23 cellular contexts compared by ENCODE assay signal in genomic region chr9:4657426-4658159, GRCh38. TPM values are rescaled to one million over a fixed set of nuclear protein-coding genes. Genes with fewer than 3 reads are reported as not detected.
DNase-seq lines count a peak whose midpoint lies in the region; ATAC-seq, FAIRE-seq and TF ChIP-seq lines count a peak whose summit lies in the region.
"Had no signal": no experiment of that assay in that cellular context is flagged by ENCODE, and none has a peak within 500 bp of the region (broad histone marks: within the 10 kb centered on the region; RNA-seq: fewer than 3 reads in every experiment).

No MANE protein-coding gene starts in this region.

- H3K27me3 ChIP-seq in GM23338 (ENCODE audit: insufficient read depth) = no peaks in the 10 kb centered on the region
- no peaks in the 10 kb centered on the region for H3K27me3 ChIP-seq in H1 (replicated peaks in 1 of 4; ENCODE audit: control insufficient read depth in 3 of 4, extremely low read depth in 1 of 4, insufficient read depth in 3 of 4, low read length in 3 of 4)
- H3K27me3 ChIP-seq in prostate gland (replicated peaks; ENCODE audit: insufficient read depth) = no peaks in the 10 kb centered on the region
- H3K27me3 ChIP-seq: cardiac muscle cell, sigmoid colon had no signal

- no peak overlapping the region for H3K18ac ChIP-seq in H1 (ENCODE audit: extremely low read depth, low read length)

- peaks cover under 1% of the 10 kb centered on the region; the same call in 1 of the 2 replicates for H3K79me1 ChIP-seq in H1 (ENCODE audit: low read depth, low read length)

- H3K27ac Mint-ChIP-seq in GM23338 = no peak overlapping the region
- H3K27ac Mint-ChIP-seq: activated CD4-positive, alpha-beta memory T cell treated with anti-CD3 and anti-CD28 coated beads, Interleukin-2, amount 10 ng/mL, durations not matched to agents 7 days and 5 days; activated naive CD8-positive, alpha-beta T cell; IgD-negative memory B cell; stimulated activated memory B cell treated with anti-CD40 and anti-IgM and Interleukin-4, amounts not matched to agents 10 μg/mL and 1 μg/mL and 100 μg/mL, for 72 hours; T-cell had no signal

- H2AK5ac ChIP-seq in H1 (ENCODE audit: low read depth, low read length) = no peak overlapping the region

- no peak overlapping the region for H3K9ac ChIP-seq in H1 (replicated peaks in 1 of 4; ENCODE audit: extremely low read depth in 1 of 4, low read depth in 3 of 4, low read length in 3 of 4)

- intact Hi-C loops in prostate gland (cut with DNase I) = no loop called here

- no peak overlapping the region for H2BK5ac ChIP-seq in H1 (ENCODE audit: low read depth, low read length)

- H2BK20ac ChIP-seq in H1 (ENCODE audit: low read length) = no peak overlapping the region

- H4K20me1 ChIP-seq in GM23338 (replicated peaks; ENCODE audit: insufficient read depth) = no peaks in the 10 kb centered on the region
- no peaks in the 10 kb centered on the region for H4K20me1 ChIP-seq in H1 (replicated peaks in 1 of 2; ENCODE audit: control insufficient read depth in 1 of 2, insufficient read depth in 2 of 2, low read length in 2 of 2)

- ATAC-seq in GM23338 (no peak), HG02571 (IDR thresholded peaks at IDR 0.05; ENCODE audit: unreplicated experiment) (no peak)
- ATAC-seq: activated CD4-positive, CD25-positive, alpha-beta regulatory T cell treated with anti-CD3 and anti-CD28 coated beads, Interleukin-2, amount 50 U/mL, for 24 hours; stimulated activated memory B cell treated with anti-CD40 and anti-IgM and Interleukin-4, amounts not matched to agents 10 μg/mL and 1 μg/mL and 100 μg/mL, for 72 hours; T-cell had no signal

- TF ChIP-seq CTCF in GM23338 (conservative IDR thresholded peaks at IDR 0.05; ENCODE audit: low read depth in 2 of 2) (no peak), H1 (IDR thresholded peaks at IDR 0.05; ENCODE audit: control extremely low read depth in 1 of 3, insufficient read depth in 1 of 3, low read depth in 1 of 3, low read length in 3 of 3) (no peak), prostate gland (IDR thresholded peaks at IDR 0.05) (no peak)

- H3K4me3 ChIP-seq in GM23338 = no peak overlapping the region
- no peak overlapping the region for H3K4me3 ChIP-seq in H1 (ENCODE audit: extremely low read depth in 1 of 4, insufficient read depth in 2 of 4, low read depth in 3 of 4, low read length in 4 of 4)
- H3K4me3 ChIP-seq in prostate gland = no peak overlapping the region
- H3K4me3 ChIP-seq: cardiac muscle cell, sigmoid colon had no signal

- H3K9me3 ChIP-seq in H1 (ENCODE audit: insufficient read depth in 2 of 2, low read depth in 1 of 2, low read length in 1 of 2) = no peaks in the 10 kb centered on the region
- no peaks in the 10 kb centered on the region for H3K9me3 ChIP-seq in prostate gland
- H3K9me3 ChIP-seq: sigmoid colon had no signal

- H2BK15ac ChIP-seq in H1 (ENCODE audit: low read length) = no peak overlapping the region

- H3K4me1 Mint-ChIP-seq in GM23338 = peaks cover 31% of the 10 kb centered on the region

- no peak overlapping the region for H3K4me3 Mint-ChIP-seq in GM23338
- H3K4me3 Mint-ChIP-seq: activated CD4-positive, alpha-beta memory T cell treated with anti-CD3 and anti-CD28 coated beads, Interleukin-2, amount 10 ng/mL, durations not matched to agents 7 days and 5 days; activated naive CD8-positive, alpha-beta T cell; IgD-negative memory B cell; stimulated activated memory B cell treated with anti-CD40 and anti-IgM and Interleukin-4, amounts not matched to agents 10 μg/mL and 1 μg/mL and 100 μg/mL, for 72 hours; T-cell had no signal

- TF ChIP-seq EP300 in H1 (IDR thresholded peaks at IDR 0.05; ENCODE audit: borderline replicate concordance in 1 of 2, low read depth in 2 of 2, low read length in 2 of 2) = no peak

- CTCF ChIA-PET in H1 (lab: Charles Lee; ENCODE audit: partially characterized antibody) = interaction anchor here (0.5 to 1.2 kb wide), 3 partner anchors 53 to 158 kb away, joined by 3 to 4 read pairs (median 3); no protein-coding TSS in a partner anchor

- no peak overlapping the region for H2BK12ac ChIP-seq in H1 (ENCODE audit: low read depth, low read length)

- WGBS in H1 (ENCODE audit: extremely low coverage in 1 of 2, insufficient coverage in 1 of 2, insufficient read length in 1 of 2, insufficient replicate concordance in 2 of 2, low coverage in 1 of 2, low lambda C conversion rate in 2 of 2, missing lambda C conversion rate in 1 of 2), 2 experiments = 82% methylated on average over 4 of the region's 4 CpGs; no CpG with 5 or more reads in 1 of the 2 experiments
- 69% methylated on average over 4 of the region's 4 CpGs for WGBS in prostate gland

- H3K27me3 Mint-ChIP-seq in GM23338 (ENCODE audit: insufficient read depth, low read depth, poor library complexity) = peaks cover 8% of the 10 kb centered on the region
- H3K27me3 Mint-ChIP-seq: stimulated activated memory B cell treated with anti-CD40 and anti-IgM and Interleukin-4, amounts not matched to agents 10 μg/mL and 1 μg/mL and 100 μg/mL, for 72 hours; T-cell had no signal

- no peak overlapping the region for H3K14ac ChIP-seq in H1 (ENCODE audit: insufficient read length)

- no peaks in the 10 kb centered on the region for H3K79me2 ChIP-seq in GM23338 (replicated peaks; ENCODE audit: insufficient read depth)
- H3K79me2 ChIP-seq in H1 (ENCODE audit: control insufficient read depth in 1 of 2, insufficient read depth in 2 of 2, low read length in 2 of 2) = no peaks in the 10 kb centered on the region

- H4K8ac ChIP-seq in H1 (ENCODE audit: extremely low read depth, insufficient read depth, low read length) = no peak overlapping the region

- H3K9me3 Mint-ChIP-seq in GM23338 = 0 out of 3 replicates have a peak, but pooled peaks cover 3% of the 10 kb centered on the region
- H3K9me3 Mint-ChIP-seq: activated CD4-positive, alpha-beta memory T cell treated with anti-CD3 and anti-CD28 coated beads, Interleukin-2, amount 10 ng/mL, durations not matched to agents 7 days and 5 days; T-cell had no signal

- no peak overlapping the region for H2AFZ ChIP-seq in GM23338
- H2AFZ ChIP-seq in H1 (ENCODE audit: low read length) = 0 out of 2 replicates have a peak overlapping the region, but pooled peaks have one; percentile 13

- no peak overlapping the region for H4K91ac ChIP-seq in H1 (replicated peaks; ENCODE audit: insufficient read length, low read length)

- H3K56ac ChIP-seq in H1 (replicated peaks; ENCODE audit: insufficient read length, low read depth, low read length) = no peak overlapping the region

- H3F3A ChIP-seq in GM23338 (replicated peaks; ENCODE audit: low read depth) = no peaks in the 10 kb centered on the region

- DNase-seq in GM23338 (ENCODE audit: low spot score) (no peak), NCI-H69 (lab: John Stamatoyannopoulos, UW) (peak; percentile 91), H1 (ENCODE audit: low read depth in 1 of 2, low spot score in 2 of 2) (no peak), prostate gland (ENCODE audit: low spot score) (peak; percentile 42), HPDE6-E6E7 (ENCODE audit: extremely low spot score) (no peak), DMS114 treated with DMSO at 0.1 percent for 48 hours (lab: John Stamatoyannopoulos, UW; ENCODE audit: unreplicated experiment) (no peak), frontal cortex (ENCODE audit: low spot score in 2 of 2) (no peak)
- DNase-seq: activated CD4-positive, alpha-beta memory T cell treated with anti-CD3 and anti-CD28 coated beads, Interleukin-2, amount 10 ng/mL, durations not matched to agents 7 days and 5 days; anterior cingulate cortex; cortex of kidney; head of caudate nucleus; NCI-H1105; NCI-H2171 treated with DMSO at 0.1 percent for 48 hours; NCI-H510A treated with DMSO at 0.1 percent for 48 hours; sigmoid colon; stimulated activated CD4-positive, alpha-beta T cell treated with anti-CD3 and anti-CD28 coated beads, Interleukin-4, amount 100 ng/mL, for 4 hours; T-cell had no signal

- H3K4me1 ChIP-seq in GM23338 (ENCODE audit: insufficient read depth) (peaks cover 28% of the 10 kb centered on the region), H1 (replicated peaks in 1 of 4; ENCODE audit: control insufficient read depth in 3 of 4, insufficient read depth in 4 of 4, low read length in 3 of 4) (peaks cover 0 to 4% (median 0%) of the 10 kb centered on the region in 4 experiments; a peak in 1 of 7 replicates), prostate gland (replicated peaks) (no peaks in the 10 kb centered on the region)

- H4K5ac ChIP-seq in H1 (ENCODE audit: insufficient read length, low read depth, low read length) = no peak overlapping the region

- H3K23ac ChIP-seq in H1 (ENCODE audit: insufficient read length) = no peak overlapping the region

- no peaks in the 10 kb centered on the region for H3K36me3 ChIP-seq in GM23338 (ENCODE audit: insufficient read depth)
- no peaks in the 10 kb centered on the region for H3K36me3 ChIP-seq in H1 (ENCODE audit: control insufficient read depth in 2 of 4, insufficient read depth in 4 of 4, low read length in 3 of 4)
- no peaks in the 10 kb centered on the region for H3K36me3 ChIP-seq in prostate gland
- H3K36me3 ChIP-seq: cardiac muscle cell, sigmoid colon had no signal

- H3K9me2 ChIP-seq in GM23338 (ENCODE audit: insufficient read depth) = no peaks in the 10 kb centered on the region

- TF ChIP-seq POLR2A in H1 (IDR thresholded peaks at IDR 0.05; ENCODE audit: control extremely low read depth in 1 of 2, low read depth in 2 of 2, low read length in 2 of 2) (no peak), prostate gland (IDR thresholded peaks at IDR 0.05) (no peak)

- no peak for TF ChIP-seq RAD21 in H1 (IDR thresholded peaks at IDR 0.05 in 1 of 2, conservative IDR thresholded peaks at IDR 0.05 in 1 of 2; ENCODE audit: low read depth in 2 of 2, low read length in 2 of 2)

- H3K27ac ChIP-seq in GM23338 (ENCODE audit: low read depth) (peak overlapping the region; percentile 27; the same call in 1 of the 2 replicates), H1 (ENCODE audit: low read depth, low read length) (no peak overlapping the region), prostate gland (peak overlapping the region; percentile 28 to 72)
- H3K27ac ChIP-seq: cardiac muscle cell, sigmoid colon had no signal

- H3K36me3 Mint-ChIP-seq in GM23338 (ENCODE audit: low read depth) = peaks cover 4% of the 10 kb centered on the region; the same call in 1 of the 3 replicates
- H3K36me3 Mint-ChIP-seq: IgD-negative memory B cell; stimulated activated memory B cell treated with anti-CD40 and anti-IgM and Interleukin-4, amounts not matched to agents 10 μg/mL and 1 μg/mL and 100 μg/mL, for 72 hours had no signal

- H3K4ac ChIP-seq in H1 (replicated peaks; ENCODE audit: insufficient read length, low read depth, low read length) = no peak overlapping the region

- no peak overlapping the region for H2BK120ac ChIP-seq in H1 (replicated peaks; ENCODE audit: low read depth, low read length)

- FAIRE-seq in H1 (lab: Jason Lieb, UNC) (no peak), frontal cortex (lab: Jason Lieb, UNC) (no peak)

- peaks cover 4% of the 10 kb centered on the region; the same call in 1 of the 2 replicates for H3K23me2 ChIP-seq in H1 (ENCODE audit: low read depth, low read length)

- H3K4me2 ChIP-seq in GM23338 = no peak overlapping the region
- no peak overlapping the region for H3K4me2 ChIP-seq in H1 (ENCODE audit: insufficient read depth in 1 of 2, low read depth in 2 of 2, low read length in 2 of 2)

- POLR2A ChIA-PET in H1 (lab: Charles Lee; ENCODE audit: partially characterized antibody) = interaction anchor here (0.7 to 2.1 kb wide), 3 partner anchors 9 to 135 kb away, joined by 3 to 5 read pairs (median 4); partner anchors contain the start of genes RCL1 and SPATA6L

RNA-seq across cellular contexts. Expression of gene PLPP6, which starts 4.5 kb away (rescaled TPM):
- total RNA-seq in GM23338 (2014; rRNA removed; shearing (Covaris generic)) = 13.2 and 15.2 TPM in 2 replicates
- 5.8 and 6.3 TPM in 2 replicates for polyA plus RNA-seq in GM23338 (2016; fragmentation: Nextera tagmentation; extraction: Ambion mirVana)
- total RNA-seq in H1 (2021; fragmentation: NEBNext Ultra II Directional; extraction: Animal tissue kit (Norgen Biotek cat#: 25700)) = 12.0 and 13.3 TPM in 2 replicates
- polyA plus RNA-seq in H1 (2011; rRNA removed) = 11.8 and 13.0 TPM in 2 replicates
- polyA plus RNA-seq in H1 (2011; cell fraction: cytosol; rRNA removed) = 12.1 TPM
- 12.1 TPM for polyA plus RNA-seq in H1 (2011; cell fraction: nucleus; rRNA removed)
- polyA plus RNA-seq in H1 (2012, experiment 1 of 2) = 8.9 to 11.4 TPM (median 9.3 TPM) in 4 replicates
- 1.9 TPM for polyA plus RNA-seq in H1 (2012, experiment 2 of 2)
- polyA plus RNA-seq in H1 (2013, experiment 1 of 2) = 14.2 TPM
- 17.0 TPM for polyA plus RNA-seq in H1 (2013, experiment 2 of 2)
- 17.4 and 19.6 TPM in 2 replicates for polyA minus RNA-seq in H1 (2011; rRNA and poly(A)+ RNA removed)
- 10.4 TPM for polyA minus RNA-seq in H1 (2011; cell fraction: cytosol; rRNA and poly(A)+ RNA removed)
- 19.6 TPM for polyA minus RNA-seq in H1 (2011; cell fraction: nucleus; rRNA and poly(A)+ RNA removed)
- 10 to 100 TPM; 15.6 to 32.5 TPM for total RNA-seq in prostate gland
- 16.3 TPM for total RNA-seq in frontal cortex

RNA-seq across cellular contexts. Expression of gene SPATA6L, which starts 8.7 kb away (rescaled TPM):
- total RNA-seq in GM23338 (2014; rRNA removed; shearing (Covaris generic)) = 0.39 and 1.7 TPM in 2 replicates
- polyA plus RNA-seq in GM23338 (2016; fragmentation: Nextera tagmentation; extraction: Ambion mirVana) (1.9 and 2.2 TPM in 2 replicates), H1 (2011; rRNA removed) (0.57 and 1.6 TPM in 2 replicates)
- 0.55 and 1.1 TPM in 2 replicates for total RNA-seq in H1 (2021; fragmentation: NEBNext Ultra II Directional; extraction: Animal tissue kit (Norgen Biotek cat#: 25700))
- 1.0 TPM for polyA plus RNA-seq in H1 (2011; cell fraction: cytosol; rRNA removed)
- polyA plus RNA-seq in H1 (2011; cell fraction: nucleus; rRNA removed) = 1.5 TPM
- polyA plus RNA-seq in H1 (2012, experiment 1 of 2) = 0.38 to 1.8 TPM (median 1.4 TPM) in 4 replicates
- polyA plus RNA-seq in H1 (2012, experiment 2 of 2) = not detected
- 0.75 TPM for polyA plus RNA-seq in H1 (2013, experiment 1 of 2)
- polyA plus RNA-seq in H1 (2013, experiment 2 of 2) = 0.85 TPM
- polyA minus RNA-seq in H1 (2011; rRNA and poly(A)+ RNA removed) = 1.9 and 2.1 TPM in 2 replicates
- polyA minus RNA-seq in H1 (2011; cell fraction: cytosol; rRNA and poly(A)+ RNA removed) = 0.81 TPM
- polyA minus RNA-seq in H1 (2011; cell fraction: nucleus; rRNA and poly(A)+ RNA removed) = 2.8 TPM
- total RNA-seq in prostate gland (1 to 10 TPM; 3.1 to 6.2 TPM), frontal cortex (9.4 TPM)
- polyA plus RNA-seq: IgD-negative memory B cell had no signal

RNA-seq across cellular contexts. Expression of gene CDC37L1, which starts 21.8 kb away (rescaled TPM):
- total RNA-seq in GM23338 (2014; rRNA removed; shearing (Covaris generic)) = 26.9 and 28.9 TPM in 2 replicates
- polyA plus RNA-seq in GM23338 (2016; fragmentation: Nextera tagmentation; extraction: Ambion mirVana) = 24.0 and 29.6 TPM in 2 replicates
- total RNA-seq in H1 (2021; fragmentation: NEBNext Ultra II Directional; extraction: Animal tissue kit (Norgen Biotek cat#: 25700)) = 22.4 and 23.8 TPM in 2 replicates
- 4.6 and 5.2 TPM in 2 replicates for polyA plus RNA-seq in H1 (2011; rRNA removed)
- polyA plus RNA-seq in H1 (2011; cell fraction: cytosol; rRNA removed) = 10.4 TPM
- 4.6 TPM for polyA plus RNA-seq in H1 (2011; cell fraction: nucleus; rRNA removed)
- 10.8 to 17.0 TPM (median 13.2 TPM) in 4 replicates for polyA plus RNA-seq in H1 (2012, experiment 1 of 2)
- 1.9 TPM for polyA plus RNA-seq in H1 (2012, experiment 2 of 2)
- 12.0 TPM for polyA plus RNA-seq in H1 (2013, experiment 1 of 2)
- polyA plus RNA-seq in H1 (2013, experiment 2 of 2) = 11.9 TPM
- polyA minus RNA-seq in H1 (2011; rRNA and poly(A)+ RNA removed) = 7.2 and 10.8 TPM in 2 replicates
- 9.2 TPM for polyA minus RNA-seq in H1 (2011; cell fraction: cytosol; rRNA and poly(A)+ RNA removed)
- 6.3 TPM for polyA minus RNA-seq in H1 (2011; cell fraction: nucleus; rRNA and poly(A)+ RNA removed)
- total RNA-seq in prostate gland = 10 to 100 TPM; 29.2 to 37.7 TPM
- 39.9 TPM for total RNA-seq in frontal cortex

Comparison
In these comparisons a context has a peak if more than half of its experiments do, and no peak if none do; other contexts are left out.
1. DNase-seq: peak in NCI-H69 (single experiment) and prostate gland (single experiment); none in GM23338 (single experiment), H1 (0 of 2), HPDE6-E6E7 (single experiment), DMS114 treated with DMSO at 0.1 percent for 48 hours (single experiment) and frontal cortex (0 of 2).